Comparison of ENCODE assay signal across 8 cellular contexts in genomic region chr5:171418316-171418981, GRCh38. TPM values are rescaled to one million over a fixed set of nuclear protein-coding genes. Genes with fewer than 3 reads are reported as not detected.
DNase-seq lines count a peak whose midpoint lies in the region; ATAC-seq and TF ChIP-seq lines count a peak whose summit lies in the region.

No MANE protein-coding gene starts in this region.

- intact Hi-C loops in left ventricle myocardium superior (cut with micrococcal nuclease), result loop anchor here (5.0 kb wide), 1 partner anchor 489 kb away; no protein-coding TSS in a partner anchor

- DNase-seq in Daoy (ENCODE audit: low read depth) (peak; percentile 86), amygdala (lab: John Stamatoyannopoulos, UW) (peak in 47 of 56 donors; percentile 11 to 74 (median 37)), left ventricle myocardium superior (peak; percentile 88), pons (ENCODE audit: low spot score) (peak; percentile 34)

- H3K9me3 Mint-ChIP-seq in IgD-negative memory B cell, result no peaks in the 10 kb centered on the region

- ATAC-seq in GM21529 (IDR thresholded peaks at IDR 0.05; ENCODE audit: unreplicated experiment), result peak; percentile 77
- peak; percentile 83 for ATAC-seq in SK-N-SH treated with all-trans-retinoic acid at 6 μM for 48 hours
- peak; percentile 78 for ATAC-seq in left ventricle myocardium superior
- ATAC-seq in GM18517 (IDR thresholded peaks at IDR 0.05; ENCODE audit: unreplicated experiment), result no peak

- peak overlapping the region; percentile 80 to 84 (median 82) for H3K4me3 Mint-ChIP-seq in IgD-negative memory B cell

- no peaks in the 10 kb centered on the region for H3K36me3 Mint-ChIP-seq in IgD-negative memory B cell

- peaks cover 10% of the 10 kb centered on the region for H3K27me3 Mint-ChIP-seq in IgD-negative memory B cell

- H3K4me1 Mint-ChIP-seq in IgD-negative memory B cell, result peaks cover 4 to 13% (median 6%) of the 10 kb centered on the region in 3 donors

- peak overlapping the region in 1 of 3 donors; percentile 56 for H3K27ac Mint-ChIP-seq in IgD-negative memory B cell

TF ChIP-seq in SK-N-SH treated with all-trans-retinoic acid at 6 μM for 48 hours, 23 proteins besides CTCF, POLR2A, EP300 and RAD21:
- no peak for TF ChIP-seq PATZ1 (CRISPR knock-in tag; IDR thresholded peaks at IDR 0.05; ENCODE audit: borderline replicate concordance)
- no peak for TF ChIP-seq CSRNP3 (CRISPR knock-in tag; IDR thresholded peaks at IDR 0.05)
- no peak for TF ChIP-seq GLIS3 (CRISPR knock-in tag; IDR thresholded peaks at IDR 0.05)
- TF ChIP-seq BACH2 (CRISPR knock-in tag; IDR thresholded peaks at IDR 0.05; ENCODE audit: borderline replicate concordance), result no peak

RNA-seq across cellular contexts. Expression of gene FGF18, which starts 1.0 kb away (rescaled TPM):
- total RNA-seq in Daoy (2014; rRNA removed; shearing (Covaris generic)), result 0.29 TPM in 1 of 2 replicates, not detected in the other
- not detected for polyA plus RNA-seq in IgD-negative memory B cell
- 18.5 TPM for total RNA-seq in left ventricle myocardium superior

RNA-seq across cellular contexts. Expression of gene NPM1, which starts 30.8 kb away (rescaled TPM):
- total RNA-seq in Daoy (2014; rRNA removed; shearing (Covaris generic)), result 3,269 and 4,718 TPM in 2 replicates
- polyA plus RNA-seq in IgD-negative memory B cell, result 715 TPM
- total RNA-seq in left ventricle myocardium superior, result 420 TPM

Comparison
In these comparisons a context has a peak if more than half of its experiments do, and no peak if none do; other contexts are left out.
1. DNase-seq: peak in every context shown above with its lines; median percentile 88 in left ventricle myocardium superior; 86 in Daoy; 37 in amygdala; 34 in pons.
2. RNA of gene FGF18, which starts 1.0 kb away (total RNA-seq): 18.5 TPM in left ventricle myocardium superior (single experiment); 0.29 TPM in Daoy; every median in the first group is over 10 times any median in the second.